In the genomic region with DNA sequence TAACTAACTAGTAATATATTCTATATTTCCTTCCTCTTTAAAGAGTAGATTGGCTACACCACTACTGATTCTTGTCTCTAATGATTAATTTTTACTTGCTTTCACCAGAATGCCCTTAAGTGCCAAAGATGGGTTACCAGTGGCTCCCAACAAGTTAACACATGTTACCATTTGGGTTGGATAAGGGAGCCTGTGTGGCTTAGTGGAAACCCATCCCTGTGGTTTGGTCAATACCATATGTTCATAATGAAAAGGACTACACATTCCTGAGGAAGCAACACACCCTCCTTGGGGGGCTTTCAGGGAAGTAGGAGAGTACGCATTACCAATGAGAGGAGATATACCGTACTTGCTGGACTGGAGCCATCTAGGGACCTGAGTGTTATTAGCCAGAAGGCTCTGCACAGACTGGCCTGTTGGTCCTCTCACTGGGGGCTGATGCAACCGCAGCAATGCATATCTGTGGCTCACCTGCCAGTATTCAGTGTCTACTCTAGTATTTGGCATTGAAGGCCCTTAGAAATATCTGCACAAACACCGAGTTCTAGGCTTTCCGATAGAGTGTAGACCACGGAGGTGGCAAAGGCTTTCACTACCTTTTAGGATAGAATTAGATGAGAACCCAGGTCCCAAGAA, we compare ENCODE assay signal across 19 cellular contexts. TPM values are rescaled to one million over a fixed set of nuclear protein-coding genes. Genes with fewer than 3 reads are reported as not detected.
"Had no signal": no experiment of that assay in that cellular context is flagged by ENCODE, and none has a peak within 500 bp of the region (broad histone marks: within the 10 kb centered on the region; RNA-seq: fewer than 3 reads in every experiment).

No MANE protein-coding gene starts in this region.

- H3K4me1 Mint-ChIP-seq: immature natural killer cell; naive thymus-derived CD4-positive, alpha-beta T cell; stimulated activated naive B cell treated with anti-CD40 and anti-IgM and Interleukin-4, amounts not matched to agents 10 μg/mL and 1 μg/mL and 100 μg/mL, for 72 hours; stimulated activated naive CD8-positive, alpha-beta T cell treated with anti-CD3 and anti-CD28 coated beads, Interleukin-15, amount 100 ng/mL, for 72 hours had no signal

- H3K27ac Mint-ChIP-seq: immature natural killer cell; naive thymus-derived CD4-positive, alpha-beta T cell; nephron progenitor cell; stimulated activated naive B cell treated with anti-CD40 and anti-IgM and Interleukin-4, amounts not matched to agents 10 μg/mL and 1 μg/mL and 100 μg/mL, for 72 hours; stimulated activated naive CD8-positive, alpha-beta T cell treated with anti-CD3 and anti-CD28 coated beads, Interleukin-15, amount 100 ng/mL, for 72 hours had no signal

- H3K9me3 Mint-ChIP-seq: naive thymus-derived CD4-positive, alpha-beta T cell; nephron progenitor cell; stimulated activated naive B cell treated with anti-CD40 and anti-IgM and Interleukin-4, amounts not matched to agents 10 μg/mL and 1 μg/mL and 100 μg/mL, for 72 hours; stimulated activated naive CD8-positive, alpha-beta T cell treated with anti-CD3 and anti-CD28 coated beads, Interleukin-15, amount 100 ng/mL, for 72 hours had no signal

- ATAC-seq: gastrocnemius medialis; left cardiac atrium; lower lobe of right lung; naive thymus-derived CD4-positive, alpha-beta T cell; sciatic nerve; stimulated activated naive B cell treated with anti-CD40 and anti-IgM and Interleukin-4, amounts not matched to agents 10 μg/mL and 1 μg/mL and 100 μg/mL, for 72 hours; stimulated activated naive CD8-positive, alpha-beta T cell treated with anti-CD3 and anti-CD28 coated beads, Interleukin-15, amount 100 ng/mL, for 72 hours had no signal

- H3K27me3 ChIP-seq: gastrocnemius medialis, testis had no signal

- H3K9me3 ChIP-seq: gastrocnemius medialis, left ventricle myocardium inferior, lower lobe of right lung, testis, transverse colon had no signal

- H3K36me3 ChIP-seq: gastrocnemius medialis, left ventricle myocardium inferior, lower lobe of right lung, transverse colon had no signal

- H3K36me3 Mint-ChIP-seq: immature natural killer cell; naive thymus-derived CD4-positive, alpha-beta T cell; stimulated activated naive B cell treated with anti-CD40 and anti-IgM and Interleukin-4, amounts not matched to agents 10 μg/mL and 1 μg/mL and 100 μg/mL, for 72 hours had no signal

- H3K27ac ChIP-seq: coronary artery, gastrocnemius medialis, left ventricle myocardium inferior, lower lobe of right lung, skin epidermis, testis, transverse colon had no signal

- H3K4me3 ChIP-seq: coronary artery, gastrocnemius medialis, left ventricle myocardium inferior, lower lobe of right lung, skin epidermis, testis, transverse colon had no signal

- H3K4me3 Mint-ChIP-seq: immature natural killer cell; naive thymus-derived CD4-positive, alpha-beta T cell; nephron progenitor cell; stimulated activated naive B cell treated with anti-CD40 and anti-IgM and Interleukin-4, amounts not matched to agents 10 μg/mL and 1 μg/mL and 100 μg/mL, for 72 hours; stimulated activated naive CD8-positive, alpha-beta T cell treated with anti-CD3 and anti-CD28 coated beads, Interleukin-15, amount 100 ng/mL, for 72 hours had no signal

- H3K4me1 ChIP-seq: lower lobe of right lung, testis, transverse colon had no signal

- DNase-seq: effector CD4-positive, alpha-beta T cell; gastrocnemius medialis; immature natural killer cell; kidney; left cardiac atrium; left ventricle myocardium inferior; lower lobe of right lung; mesenchymal stem cell; naive thymus-derived CD4-positive, alpha-beta T cell; nephron progenitor cell; stimulated activated CD4-positive, alpha-beta T cell treated with anti-CD3 and anti-CD28 coated beads, Interleukin-2, amount 100 ng/mL, for 24 hours; stimulated activated CD4-positive, alpha-beta T cell treated with anti-CD3 and anti-CD28 coated beads, Interleukin-4, amount 100 ng/mL, for 4 hours; stimulated activated naive B cell treated with anti-CD40 and anti-IgM and Interleukin-4, amounts not matched to agents 10 μg/mL and 1 μg/mL and 100 μg/mL, for 72 hours; stimulated activated naive CD8-positive, alpha-beta T cell treated with anti-CD3 and anti-CD28 coated beads, Interleukin-15, amount 100 ng/mL, for 72 hours; testis; transverse colon had no signal

RNA-seq across cellular contexts. Expression of gene PLXNA2, which starts 29.3 kb away (rescaled TPM):
- polyA plus RNA-seq: naive thymus-derived CD4-positive, alpha-beta T cell had no signal
